21 cellular contexts compared by ENCODE assay signal in the genomic region with DNA sequence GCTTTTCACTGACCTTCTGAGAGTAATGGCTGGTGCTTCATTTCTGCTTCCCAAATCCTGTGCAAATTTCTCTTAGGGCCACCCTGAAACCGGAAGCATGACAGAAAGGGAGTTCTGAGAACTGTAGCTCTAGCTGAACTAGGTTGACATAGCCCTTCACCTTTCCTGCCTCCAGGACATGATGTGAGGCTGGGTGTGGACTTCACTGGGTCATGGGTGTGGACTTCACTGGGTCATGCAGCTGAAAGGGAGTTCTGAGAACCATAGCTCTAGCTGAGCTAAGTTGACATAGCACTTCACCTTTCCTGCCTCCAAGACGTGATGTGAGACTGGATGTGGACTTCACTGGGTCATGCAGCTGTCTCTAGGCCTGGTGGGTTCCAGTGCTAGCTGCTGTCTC.
"Had no signal": no experiment of that assay in that cellular context is flagged by ENCODE, and none has a peak within 500 bp of the region (broad histone marks: within the 10 kb centered on the region; RNA-seq: fewer than 3 reads in every experiment).

No MANE protein-coding gene starts in this region.

- H2AFZ ChIP-seq: hepatocyte had no signal

- ATAC-seq: effector memory CD8-positive, alpha-beta T cell; left colon; left ventricle myocardium superior; naive thymus-derived CD8-positive, alpha-beta T cell had no signal

- H3K79me2 ChIP-seq: hepatocyte had no signal

- FAIRE-seq: colon, kidney had no signal

- H3K4me3 ChIP-seq: hepatocyte, lung, right atrium auricular region, sigmoid colon, skin epidermis, stomach, thoracic aorta, transverse colon had no signal

- H3K4me1 ChIP-seq: right atrium auricular region, sigmoid colon, stomach, transverse colon had no signal

- DNase-seq: effector memory CD8-positive, alpha-beta T cell; foreskin melanocyte; head of caudate nucleus; kidney; left colon; left ventricle myocardium superior; mesendoderm; naive thymus-derived CD8-positive, alpha-beta T cell; posterior cingulate gyrus; sigmoid colon; stimulated activated naive CD4-positive, alpha-beta T cell; stomach; substantia nigra; transverse colon had no signal

- H3K4me2 ChIP-seq: hepatocyte had no signal

- H3K36me3 ChIP-seq: right atrium auricular region, sigmoid colon, stomach, thoracic aorta, transverse colon had no signal

- H3K27me3 ChIP-seq: hepatocyte, right atrium auricular region had no signal

- H3K9me3 ChIP-seq: right atrium auricular region, sigmoid colon, stomach, thoracic aorta, transverse colon had no signal

- H3K27ac ChIP-seq: epithelial cell of prostate, hepatocyte, right atrium auricular region, sigmoid colon, skin epidermis, stomach, thoracic aorta, transverse colon had no signal
